Comparison of ENCODE assay signal across 10 cellular contexts in genomic region chr3:11482024-11482423, GRCh38.
DNase-seq lines count a peak whose midpoint lies in the region; ATAC-seq and TF ChIP-seq lines count a peak whose summit lies in the region.
"Had no signal": no experiment of that assay in that cellular context is flagged by ENCODE, and none has a peak within 500 bp of the region (broad histone marks: within the 10 kb centered on the region; RNA-seq: fewer than 3 reads in every experiment).

No MANE protein-coding gene starts in this region.

- peak; percentile 91 for DNase-seq in brain pericyte (ENCODE audit: low read depth, low spot score)
- peak; percentile 77 to 94 (median 90) for DNase-seq in right cardiac atrium
- peak; percentile 87 for DNase-seq in sigmoid colon
- no peak for DNase-seq in MV-4-11 (lab: John Stamatoyannopoulos, UW)
- no peak for DNase-seq in NCI-H524 treated with DMSO at 0.1 percent for 48 hours (lab: John Stamatoyannopoulos, UW)
- DNase-seq: HFFc6, NCI-H2107 had no signal

- H3K27ac ChIP-seq in C4-2B (peak overlapping the region; percentile 49), right cardiac atrium (ENCODE audit: low read length) (peak overlapping the region; percentile 70), sigmoid colon (peak overlapping the region; percentile 49 to 91 (median 81))

- H3K9me3 ChIP-seq in right cardiac atrium (ENCODE audit: control insufficient read depth, low read length): no peaks in the 10 kb centered on the region
- no peaks in the 10 kb centered on the region for H3K9me3 ChIP-seq in sigmoid colon

- 49% methylated on average over 8 of the region's 8 CpGs for WGBS in right cardiac atrium
- WGBS in sigmoid colon, 2 donors: 73 to 90% methylated on average over 8 of the region's 8 CpGs

- ATAC-seq in right cardiac atrium: peak; percentile 48 to 76
- ATAC-seq in HG02970 (IDR thresholded peaks at IDR 0.05; ENCODE audit: low FRiP score, unreplicated experiment): no peak
- ATAC-seq in HG03442 (IDR thresholded peaks at IDR 0.05; ENCODE audit: unreplicated experiment): no peak

- intact Hi-C loops in right cardiac atrium (cut with DNase I) (no loop called here), sigmoid colon (cut with DNase I) (no loop called here)

- TF ChIP-seq EP300 in sigmoid colon (IDR thresholded peaks at IDR 0.05): no peak

- H3K4me3 ChIP-seq in right cardiac atrium (ENCODE audit: low read length) (no peak overlapping the region), sigmoid colon (no peak overlapping the region)

- no peaks in the 10 kb centered on the region for H3K36me3 ChIP-seq in sigmoid colon

- H3K4me1 ChIP-seq in right cardiac atrium (ENCODE audit: control insufficient read depth, insufficient read depth, low read length) (peaks cover 14% of the 10 kb centered on the region), sigmoid colon (peaks cover 0 to 59% (median 55%) of the 10 kb centered on the region in 4 donors)

- TF ChIP-seq POLR2A in sigmoid colon (IDR thresholded peaks at IDR 0.05): no peak

- no peak for TF ChIP-seq CTCF in C4-2B (conservative IDR thresholded peaks at IDR 0.05)
- TF ChIP-seq CTCF in sigmoid colon (IDR thresholded peaks at IDR 0.05): no peak

- H3K27me3 ChIP-seq in right cardiac atrium (ENCODE audit: control insufficient read depth, insufficient read depth): no peaks in the 10 kb centered on the region
- no peaks in the 10 kb centered on the region for H3K27me3 ChIP-seq in sigmoid colon

Comparison
In these comparisons a context has a peak if more than half of its experiments do, and no peak if none do; other contexts are left out.
1. DNase-seq: peak in brain pericyte (single experiment), right cardiac atrium (3 of 3) and sigmoid colon (single experiment); none in MV-4-11 (single experiment) and NCI-H524 treated with DMSO at 0.1 percent for 48 hours (single experiment).
2. ATAC-seq: peak in right cardiac atrium (2 of 2); none in HG02970 (single experiment) and HG03442 (single experiment).
3. Peak in every context shown above with its lines, with median percentiles within 50 percentile points of each other: H3K27ac ChIP-seq.